In the genomic region with DNA sequence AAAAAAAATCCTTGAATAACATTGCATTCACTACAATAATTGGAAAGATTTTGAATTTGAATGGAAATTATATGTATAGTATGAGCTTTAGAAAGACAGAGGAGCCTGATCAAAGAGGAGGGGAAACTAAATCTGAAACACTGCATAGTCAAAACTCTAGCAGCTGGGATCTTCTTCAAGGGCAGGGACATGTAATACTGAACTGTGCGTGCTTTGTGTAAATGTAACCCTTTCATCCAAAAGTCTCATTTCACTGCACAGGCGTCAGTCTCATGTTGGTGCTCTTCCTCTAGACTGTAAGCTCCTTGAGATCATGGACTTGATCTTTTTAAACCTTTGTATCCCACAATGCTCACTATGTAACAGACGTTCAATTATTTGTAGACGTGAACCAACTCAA, we compare ENCODE assay signal across 1 cellular context.
TF ChIP-seq lines count a peak whose summit lies in the region.

No MANE protein-coding gene starts in this region.

TF ChIP-seq in GM23338, 12 proteins besides CTCF, POLR2A, EP300 and RAD21 (continued from another document):
- TF ChIP-seq, protein P1, sequence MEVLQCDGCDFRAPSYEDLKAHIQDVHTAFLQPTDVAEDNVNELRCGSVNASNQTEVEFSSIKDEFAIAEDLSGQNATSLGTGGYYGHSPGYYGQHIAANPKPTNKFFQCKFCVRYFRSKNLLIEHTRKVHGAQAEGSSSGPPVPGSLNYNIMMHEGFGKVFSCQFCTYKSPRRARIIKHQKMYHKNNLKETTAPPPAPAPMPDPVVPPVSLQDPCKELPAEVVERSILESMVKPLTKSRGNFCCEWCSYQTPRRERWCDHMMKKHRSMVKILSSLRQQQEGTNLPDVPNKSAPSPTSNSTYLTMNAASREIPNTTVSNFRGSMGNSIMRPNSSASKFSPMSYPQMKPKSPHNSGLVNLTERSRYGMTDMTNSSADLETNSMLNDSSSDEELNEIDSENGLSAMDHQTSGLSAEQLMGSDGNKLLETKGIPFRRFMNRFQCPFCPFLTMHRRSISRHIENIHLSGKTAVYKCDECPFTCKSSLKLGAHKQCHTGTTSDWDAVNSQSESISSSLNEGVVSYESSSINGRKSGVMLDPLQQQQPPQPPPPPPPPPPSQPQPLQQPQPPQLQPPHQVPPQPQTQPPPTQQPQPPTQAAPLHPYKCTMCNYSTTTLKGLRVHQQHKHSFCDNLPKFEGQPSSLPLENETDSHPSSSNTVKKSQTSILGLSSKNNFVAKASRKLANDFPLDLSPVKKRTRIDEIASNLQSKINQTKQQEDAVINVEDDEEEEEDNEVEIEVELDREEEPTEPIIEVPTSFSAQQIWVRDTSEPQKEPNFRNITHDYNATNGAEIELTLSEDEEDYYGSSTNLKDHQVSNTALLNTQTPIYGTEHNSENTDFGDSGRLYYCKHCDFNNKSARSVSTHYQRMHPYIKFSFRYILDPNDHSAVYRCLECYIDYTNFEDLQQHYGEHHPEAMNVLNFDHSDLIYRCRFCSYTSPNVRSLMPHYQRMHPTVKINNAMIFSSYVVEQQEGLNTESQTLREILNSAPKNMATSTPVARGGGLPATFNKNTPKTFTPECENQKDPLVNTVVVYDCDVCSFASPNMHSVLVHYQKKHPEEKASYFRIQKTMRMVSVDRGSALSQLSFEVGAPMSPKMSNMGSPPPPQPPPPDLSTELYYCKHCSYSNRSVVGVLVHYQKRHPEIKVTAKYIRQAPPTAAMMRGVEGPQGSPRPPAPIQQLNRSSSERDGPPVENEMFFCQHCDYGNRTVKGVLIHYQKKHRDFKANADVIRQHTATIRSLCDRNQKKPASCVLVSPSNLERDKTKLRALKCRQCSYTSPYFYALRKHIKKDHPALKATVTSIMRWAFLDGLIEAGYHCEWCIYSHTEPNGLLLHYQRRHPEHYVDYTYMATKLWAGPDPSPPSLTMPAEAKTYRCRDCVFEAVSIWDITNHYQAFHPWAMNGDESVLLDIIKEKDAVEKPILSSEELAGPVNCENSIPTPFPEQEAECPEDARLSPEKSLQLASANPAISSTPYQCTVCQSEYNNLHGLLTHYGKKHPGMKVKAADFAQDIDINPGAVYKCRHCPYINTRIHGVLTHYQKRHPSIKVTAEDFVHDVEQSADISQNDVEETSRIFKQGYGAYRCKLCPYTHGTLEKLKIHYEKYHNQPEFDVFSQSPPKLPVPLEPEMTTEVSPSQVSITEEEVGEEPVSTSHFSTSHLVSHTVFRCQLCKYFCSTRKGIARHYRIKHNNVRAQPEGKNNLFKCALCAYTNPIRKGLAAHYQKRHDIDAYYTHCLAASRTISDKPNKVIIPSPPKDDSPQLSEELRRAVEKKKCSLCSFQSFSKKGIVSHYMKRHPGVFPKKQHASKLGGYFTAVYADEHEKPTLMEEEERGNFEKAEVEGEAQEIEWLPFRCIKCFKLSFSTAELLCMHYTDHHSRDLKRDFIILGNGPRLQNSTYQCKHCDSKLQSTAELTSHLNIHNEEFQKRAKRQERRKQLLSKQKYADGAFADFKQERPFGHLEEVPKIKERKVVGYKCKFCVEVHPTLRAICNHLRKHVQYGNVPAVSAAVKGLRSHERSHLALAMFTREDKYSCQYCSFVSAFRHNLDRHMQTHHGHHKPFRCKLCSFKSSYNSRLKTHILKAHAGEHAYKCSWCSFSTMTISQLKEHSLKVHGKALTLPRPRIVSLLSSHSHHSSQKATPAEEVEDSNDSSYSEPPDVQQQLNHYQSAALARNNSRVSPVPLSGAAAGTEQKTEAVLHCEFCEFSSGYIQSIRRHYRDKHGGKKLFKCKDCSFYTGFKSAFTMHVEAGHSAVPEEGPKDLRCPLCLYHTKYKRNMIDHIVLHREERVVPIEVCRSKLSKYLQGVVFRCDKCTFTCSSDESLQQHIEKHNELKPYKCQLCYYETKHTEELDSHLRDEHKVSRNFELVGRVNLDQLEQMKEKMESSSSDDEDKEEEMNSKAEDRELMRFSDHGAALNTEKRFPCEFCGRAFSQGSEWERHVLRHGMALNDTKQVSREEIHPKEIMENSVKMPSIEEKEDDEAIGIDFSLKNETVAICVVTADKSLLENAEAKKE (CRISPR knock-in tag; IDR thresholded peaks at IDR 0.05): no peak
- TF ChIP-seq EZH2 (IDR thresholded peaks at IDR 0.05; ENCODE audit: low read depth, unreplicated experiment) (no peak), EZH2phosphoT487 (IDR thresholded peaks at IDR 0.05; ENCODE audit: unreplicated experiment) (no peak), CREB1 (CRISPR knock-in tag; IDR thresholded peaks at IDR 0.05; ENCODE audit: low read depth) (no peak), POLR2AphosphoS5 (IDR thresholded peaks at IDR 0.05; ENCODE audit: low read depth) (no peak), ZNF331 (CRISPR knock-in tag; IDR thresholded peaks at IDR 0.05; ENCODE audit: low read depth) (no peak), STAT1 (IDR thresholded peaks at IDR 0.05; ENCODE audit: unreplicated experiment) (no peak), ZNF114 (CRISPR knock-in tag; IDR thresholded peaks at IDR 0.05) (no peak), JUNB (IDR thresholded peaks at IDR 0.05; ENCODE audit: unreplicated experiment) (no peak)
- TF ChIP-seq, protein P2, sequence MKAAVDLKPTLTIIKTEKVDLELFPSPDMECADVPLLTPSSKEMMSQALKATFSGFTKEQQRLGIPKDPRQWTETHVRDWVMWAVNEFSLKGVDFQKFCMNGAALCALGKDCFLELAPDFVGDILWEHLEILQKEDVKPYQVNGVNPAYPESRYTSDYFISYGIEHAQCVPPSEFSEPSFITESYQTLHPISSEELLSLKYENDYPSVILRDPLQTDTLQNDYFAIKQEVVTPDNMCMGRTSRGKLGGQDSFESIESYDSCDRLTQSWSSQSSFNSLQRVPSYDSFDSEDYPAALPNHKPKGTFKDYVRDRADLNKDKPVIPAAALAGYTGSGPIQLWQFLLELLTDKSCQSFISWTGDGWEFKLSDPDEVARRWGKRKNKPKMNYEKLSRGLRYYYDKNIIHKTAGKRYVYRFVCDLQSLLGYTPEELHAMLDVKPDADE (IDR thresholded peaks at IDR 0.05): no peak
TF ChIP-seq in GM23338: peak in this region for 0.
